ENCODE assay signal across 1 cellular context in the genomic region with DNA sequence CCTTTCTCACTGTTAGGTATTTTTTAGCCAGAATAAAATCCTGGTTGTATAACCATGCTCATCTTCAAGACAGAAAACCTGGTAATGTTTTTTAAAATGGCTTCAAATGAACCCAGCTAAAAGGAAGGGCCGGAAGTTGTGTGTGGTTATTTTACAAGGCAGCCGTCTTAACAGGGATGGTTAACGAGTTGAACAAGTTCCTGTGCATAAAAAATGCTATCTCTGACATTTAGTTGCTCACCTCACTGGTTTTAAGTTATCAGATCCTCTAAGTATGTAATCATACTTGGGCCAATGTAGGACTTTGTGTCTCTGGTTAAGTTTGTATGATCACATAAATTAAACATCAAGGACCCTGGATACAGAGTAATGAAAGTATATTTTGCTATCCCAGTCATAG.
TF ChIP-seq lines count a peak whose summit lies in the region.

No MANE protein-coding gene starts in this region.

TF ChIP-seq in K562, 482 proteins besides CTCF, POLR2A, EP300 and RAD21 (continued from another document):
- TF ChIP-seq, protein P1, sequence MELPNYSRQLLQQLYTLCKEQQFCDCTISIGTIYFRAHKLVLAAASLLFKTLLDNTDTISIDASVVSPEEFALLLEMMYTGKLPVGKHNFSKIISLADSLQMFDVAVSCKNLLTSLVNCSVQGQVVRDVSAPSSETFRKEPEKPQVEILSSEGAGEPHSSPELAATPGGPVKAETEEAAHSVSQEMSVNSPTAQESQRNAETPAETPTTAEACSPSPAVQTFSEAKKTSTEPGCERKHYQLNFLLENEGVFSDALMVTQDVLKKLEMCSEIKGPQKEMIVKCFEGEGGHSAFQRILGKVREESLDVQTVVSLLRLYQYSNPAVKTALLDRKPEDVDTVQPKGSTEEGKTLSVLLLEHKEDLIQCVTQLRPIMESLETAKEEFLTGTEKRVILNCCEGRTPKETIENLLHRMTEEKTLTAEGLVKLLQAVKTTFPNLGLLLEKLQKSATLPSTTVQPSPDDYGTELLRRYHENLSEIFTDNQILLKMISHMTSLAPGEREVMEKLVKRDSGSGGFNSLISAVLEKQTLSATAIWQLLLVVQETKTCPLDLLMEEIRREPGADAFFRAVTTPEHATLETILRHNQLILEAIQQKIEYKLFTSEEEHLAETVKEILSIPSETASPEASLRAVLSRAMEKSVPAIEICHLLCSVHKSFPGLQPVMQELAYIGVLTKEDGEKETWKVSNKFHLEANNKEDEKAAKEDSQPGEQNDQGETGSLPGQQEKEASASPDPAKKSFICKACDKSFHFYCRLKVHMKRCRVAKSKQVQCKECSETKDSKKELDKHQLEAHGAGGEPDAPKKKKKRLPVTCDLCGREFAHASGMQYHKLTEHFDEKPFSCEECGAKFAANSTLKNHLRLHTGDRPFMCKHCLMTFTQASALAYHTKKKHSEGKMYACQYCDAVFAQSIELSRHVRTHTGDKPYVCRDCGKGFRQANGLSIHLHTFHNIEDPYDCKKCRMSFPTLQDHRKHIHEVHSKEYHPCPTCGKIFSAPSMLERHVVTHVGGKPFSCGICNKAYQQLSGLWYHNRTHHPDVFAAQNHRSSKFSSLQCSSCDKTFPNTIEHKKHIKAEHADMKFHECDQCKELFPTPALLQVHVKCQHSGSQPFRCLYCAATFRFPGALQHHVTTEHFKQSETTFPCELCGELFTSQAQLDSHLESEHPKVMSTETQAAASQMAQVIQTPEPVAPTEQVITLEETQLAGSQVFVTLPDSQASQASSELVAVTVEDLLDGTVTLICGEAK (IDR thresholded peaks at IDR 0.05), result peak; percentile 22; the same call in 1 of the 2 replicates
- TF ChIP-seq, protein P1 (CRISPR knock-in tag; IDR thresholded peaks at IDR 0.05), result no peak
- TF ChIP-seq, protein P2, sequence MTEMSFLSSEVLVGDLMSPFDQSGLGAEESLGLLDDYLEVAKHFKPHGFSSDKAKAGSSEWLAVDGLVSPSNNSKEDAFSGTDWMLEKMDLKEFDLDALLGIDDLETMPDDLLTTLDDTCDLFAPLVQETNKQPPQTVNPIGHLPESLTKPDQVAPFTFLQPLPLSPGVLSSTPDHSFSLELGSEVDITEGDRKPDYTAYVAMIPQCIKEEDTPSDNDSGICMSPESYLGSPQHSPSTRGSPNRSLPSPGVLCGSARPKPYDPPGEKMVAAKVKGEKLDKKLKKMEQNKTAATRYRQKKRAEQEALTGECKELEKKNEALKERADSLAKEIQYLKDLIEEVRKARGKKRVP (CRISPR knock-in tag; IDR thresholded peaks at IDR 0.05), result 0 out of 2 replicates have a peak, but pooled peaks have one; percentile 8
- TF ChIP-seq, protein P3, sequence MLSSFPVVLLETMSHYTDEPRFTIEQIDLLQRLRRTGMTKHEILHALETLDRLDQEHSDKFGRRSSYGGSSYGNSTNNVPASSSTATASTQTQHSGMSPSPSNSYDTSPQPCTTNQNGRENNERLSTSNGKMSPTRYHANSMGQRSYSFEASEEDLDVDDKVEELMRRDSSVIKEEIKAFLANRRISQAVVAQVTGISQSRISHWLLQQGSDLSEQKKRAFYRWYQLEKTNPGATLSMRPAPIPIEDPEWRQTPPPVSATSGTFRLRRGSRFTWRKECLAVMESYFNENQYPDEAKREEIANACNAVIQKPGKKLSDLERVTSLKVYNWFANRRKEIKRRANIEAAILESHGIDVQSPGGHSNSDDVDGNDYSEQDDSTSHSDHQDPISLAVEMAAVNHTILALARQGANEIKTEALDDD (IDR thresholded peaks at IDR 0.05), result peak; percentile 98
- TF ChIP-seq DPF2 (IDR thresholded peaks at IDR 0.05), result peak; percentile 33; the same call in 1 of the 2 replicates
- TF ChIP-seq, protein P4, sequence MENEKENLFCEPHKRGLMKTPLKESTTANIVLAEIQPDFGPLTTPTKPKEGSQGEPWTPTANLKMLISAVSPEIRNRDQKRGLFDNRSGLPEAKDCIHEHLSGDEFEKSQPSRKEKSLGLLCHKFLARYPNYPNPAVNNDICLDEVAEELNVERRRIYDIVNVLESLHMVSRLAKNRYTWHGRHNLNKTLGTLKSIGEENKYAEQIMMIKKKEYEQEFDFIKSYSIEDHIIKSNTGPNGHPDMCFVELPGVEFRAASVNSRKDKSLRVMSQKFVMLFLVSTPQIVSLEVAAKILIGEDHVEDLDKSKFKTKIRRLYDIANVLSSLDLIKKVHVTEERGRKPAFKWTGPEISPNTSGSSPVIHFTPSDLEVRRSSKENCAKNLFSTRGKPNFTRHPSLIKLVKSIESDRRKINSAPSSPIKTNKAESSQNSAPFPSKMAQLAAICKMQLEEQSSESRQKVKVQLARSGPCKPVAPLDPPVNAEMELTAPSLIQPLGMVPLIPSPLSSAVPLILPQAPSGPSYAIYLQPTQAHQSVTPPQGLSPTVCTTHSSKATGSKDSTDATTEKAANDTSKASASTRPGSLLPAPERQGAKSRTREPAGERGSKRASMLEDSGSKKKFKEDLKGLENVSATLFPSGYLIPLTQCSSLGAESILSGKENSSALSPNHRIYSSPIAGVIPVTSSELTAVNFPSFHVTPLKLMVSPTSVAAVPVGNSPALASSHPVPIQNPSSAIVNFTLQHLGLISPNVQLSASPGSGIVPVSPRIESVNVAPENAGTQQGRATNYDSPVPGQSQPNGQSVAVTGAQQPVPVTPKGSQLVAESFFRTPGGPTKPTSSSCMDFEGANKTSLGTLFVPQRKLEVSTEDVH (IDR thresholded peaks at IDR 0.05; ENCODE audit: low read depth, partially characterized antibody), result no peak
- no peak for TF ChIP-seq BRD4 (IDR thresholded peaks at IDR 0.05)
- 0 out of 2 replicates have a peak, but pooled peaks have one; percentile 12 for TF ChIP-seq ELF1 (tag; IDR thresholded peaks at IDR 0.05)
- TF ChIP-seq, protein P5, sequence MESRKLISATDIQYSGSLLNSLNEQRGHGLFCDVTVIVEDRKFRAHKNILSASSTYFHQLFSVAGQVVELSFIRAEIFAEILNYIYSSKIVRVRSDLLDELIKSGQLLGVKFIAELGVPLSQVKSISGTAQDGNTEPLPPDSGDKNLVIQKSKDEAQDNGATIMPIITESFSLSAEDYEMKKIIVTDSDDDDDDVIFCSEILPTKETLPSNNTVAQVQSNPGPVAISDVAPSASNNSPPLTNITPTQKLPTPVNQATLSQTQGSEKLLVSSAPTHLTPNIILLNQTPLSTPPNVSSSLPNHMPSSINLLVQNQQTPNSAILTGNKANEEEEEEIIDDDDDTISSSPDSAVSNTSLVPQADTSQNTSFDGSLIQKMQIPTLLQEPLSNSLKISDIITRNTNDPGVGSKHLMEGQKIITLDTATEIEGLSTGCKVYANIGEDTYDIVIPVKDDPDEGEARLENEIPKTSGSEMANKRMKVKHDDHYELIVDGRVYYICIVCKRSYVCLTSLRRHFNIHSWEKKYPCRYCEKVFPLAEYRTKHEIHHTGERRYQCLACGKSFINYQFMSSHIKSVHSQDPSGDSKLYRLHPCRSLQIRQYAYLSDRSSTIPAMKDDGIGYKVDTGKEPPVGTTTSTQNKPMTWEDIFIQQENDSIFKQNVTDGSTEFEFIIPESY (CRISPR knock-in tag; IDR thresholded peaks at IDR 0.05), result no peak
- TF ChIP-seq, protein P6, sequence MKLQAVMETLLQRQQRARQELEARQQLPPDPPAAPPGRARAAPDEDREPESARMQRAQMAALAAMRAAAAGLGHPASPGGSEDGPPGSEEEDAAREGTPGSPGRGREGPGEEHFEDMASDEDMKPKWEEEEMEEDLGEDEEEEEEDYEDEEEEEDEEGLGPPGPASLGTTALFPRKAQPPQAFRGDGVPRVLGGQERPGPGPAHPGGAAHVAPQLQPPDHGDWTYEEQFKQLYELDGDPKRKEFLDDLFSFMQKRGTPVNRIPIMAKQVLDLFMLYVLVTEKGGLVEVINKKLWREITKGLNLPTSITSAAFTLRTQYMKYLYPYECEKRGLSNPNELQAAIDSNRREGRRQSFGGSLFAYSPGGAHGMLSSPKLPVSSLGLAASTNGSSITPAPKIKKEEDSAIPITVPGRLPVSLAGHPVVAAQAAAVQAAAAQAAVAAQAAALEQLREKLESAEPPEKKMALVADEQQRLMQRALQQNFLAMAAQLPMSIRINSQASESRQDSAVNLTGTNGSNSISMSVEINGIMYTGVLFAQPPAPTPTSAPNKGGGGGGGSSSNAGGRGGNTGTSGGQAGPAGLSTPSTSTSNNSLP (IDR thresholded peaks at IDR 0.05; ENCODE audit: borderline replicate concordance, low read depth, low read length), result peak; percentile 37; the same call in 1 of the 2 replicates
- peak; percentile 49; the same call in 1 of the 2 replicates for TF ChIP-seq RBFOX2 (IDR thresholded peaks at IDR 0.05; ENCODE audit: low read depth, low read length)
- peak; percentile 51; the same call in 1 of the 2 replicates for TF ChIP-seq SMARCA4 (IDR thresholded peaks at IDR 0.05)
- TF ChIP-seq CSDE1 (IDR thresholded peaks at IDR 0.05), result no peak
- no peak for TF ChIP-seq NCOA4 (IDR thresholded peaks at IDR 0.05; ENCODE audit: partially characterized antibody)
- TF ChIP-seq ETV1 (tag; conservative IDR thresholded peaks at IDR 0.05; ENCODE audit: low read depth), result peak; percentile 46; the same call in 1 of the 2 replicates
